ENCODE assay signal across 1 cellular context in the genomic region with DNA sequence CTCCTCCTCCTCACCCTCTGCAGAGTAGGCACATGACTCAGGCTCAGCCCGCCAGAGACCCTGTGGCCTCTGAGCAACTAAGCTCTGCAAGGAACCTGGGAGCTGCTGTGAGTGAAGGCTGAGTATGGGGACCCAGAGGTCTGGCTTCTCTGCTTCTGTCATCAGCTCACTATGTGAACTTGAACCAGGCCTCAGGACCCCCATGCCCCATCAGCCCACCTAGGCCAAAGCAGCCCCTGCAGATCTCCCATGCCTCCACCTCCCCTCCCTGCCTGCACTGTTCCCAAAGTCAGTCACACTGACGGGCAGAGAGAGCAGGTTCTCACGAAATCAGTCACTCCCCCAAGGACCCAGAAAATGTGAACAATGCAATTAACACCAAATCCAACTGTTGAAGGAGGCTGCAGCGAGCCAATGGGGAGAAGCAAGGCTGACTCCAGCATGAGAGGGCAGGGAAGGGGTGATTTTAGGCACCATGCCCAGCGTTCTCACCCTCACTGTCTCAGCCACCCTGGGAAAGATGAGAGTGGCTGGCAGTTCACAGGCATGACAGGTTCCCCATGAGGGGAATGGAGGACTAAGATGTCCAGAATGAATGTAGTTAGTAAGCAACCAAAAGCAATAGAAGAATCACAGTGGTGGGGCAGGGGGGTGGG.
TF ChIP-seq lines count a peak whose summit lies in the region.

No MANE protein-coding gene starts in this region.

TF ChIP-seq in IMR-90, 13 proteins besides CTCF, POLR2A, EP300 and RAD21 (continued from another document):
- TF ChIP-seq MXI1 (IDR thresholded peaks at IDR 0.05; ENCODE audit: borderline replicate concordance, low read depth, low read length) (no peak), FOS (IDR thresholded peaks at IDR 0.05; ENCODE audit: low read depth, low read length) (no peak), MAFK (IDR thresholded peaks at IDR 0.05; ENCODE audit: low read depth, low read length) (no peak), NFE2L2 (IDR thresholded peaks at IDR 0.05; ENCODE audit: low read depth, low read length) (no peak), BHLHE40 (IDR thresholded peaks at IDR 0.05; ENCODE audit: low read depth, low read length) (no peak), CEBPB (IDR thresholded peaks at IDR 0.05; ENCODE audit: low read depth, low read length) (no peak), ELK1 (IDR thresholded peaks at IDR 0.05; ENCODE audit: borderline replicate concordance, low read depth, low read length) (no peak), CHD1 (IDR thresholded peaks at IDR 0.05; ENCODE audit: low read depth, low read length) (no peak)
TF ChIP-seq in IMR-90: peak in this region for 0.
